ENCODE assay signal across 16 cellular contexts in the genomic region with DNA sequence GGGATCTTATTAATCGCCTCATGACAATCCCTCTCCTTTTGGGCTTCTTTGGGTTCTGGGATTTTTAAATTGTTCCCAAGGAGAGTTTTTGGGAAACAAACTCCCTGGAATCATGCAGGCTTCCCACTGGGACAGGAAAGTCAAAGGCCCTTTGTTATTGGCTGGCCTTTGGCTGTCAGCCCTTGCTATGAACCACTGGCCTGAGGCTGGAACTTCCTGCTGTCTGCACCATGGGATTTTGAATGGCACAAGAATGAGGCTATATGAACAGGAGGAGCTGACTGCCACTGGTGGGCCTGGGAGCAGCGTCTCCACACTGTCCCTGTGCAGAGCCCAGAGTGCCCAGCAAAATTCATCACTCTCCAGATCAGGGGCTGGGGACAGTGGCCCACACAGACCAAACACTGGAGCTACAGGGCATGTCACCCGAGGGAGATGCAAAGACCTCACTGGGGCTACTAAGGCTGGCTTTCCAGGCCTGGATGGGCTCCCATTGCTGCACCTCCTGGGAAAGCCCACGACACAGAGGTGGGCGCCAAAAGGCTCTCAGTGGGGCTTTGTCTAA. TPM values are rescaled to one million over a fixed set of nuclear protein-coding genes. Genes with fewer than 3 reads are reported as not detected.
DNase-seq lines count a peak whose midpoint lies in the region; ATAC-seq and TF ChIP-seq lines count a peak whose summit lies in the region.
"Had no signal": no experiment of that assay in that cellular context is flagged by ENCODE, and none has a peak within 500 bp of the region (broad histone marks: within the 10 kb centered on the region; RNA-seq: fewer than 3 reads in every experiment).

No MANE protein-coding gene starts in this region.

- H3K4me2 ChIP-seq in neuronal stem cell (ENCODE audit: insufficient read depth, low read length, poor library complexity, severe bottlenecking) = no peak overlapping the region

- H3K27me3 ChIP-seq in neuronal stem cell (ENCODE audit: control insufficient read depth in 3 of 3, insufficient read depth in 3 of 3, low read depth in 1 of 3, low read length in 3 of 3) (peaks cover 0 to 2% (median 0%) of the 10 kb centered on the region in 3 experiments), brain microvascular endothelial cell (replicated peaks) (no peaks in the 10 kb centered on the region)
- H3K27me3 ChIP-seq: body of pancreas, dorsolateral prefrontal cortex had no signal

- H2BK120ac ChIP-seq in neuronal stem cell (ENCODE audit: low read depth, low read length) = no peak overlapping the region

- H2AK5ac ChIP-seq in neuronal stem cell (ENCODE audit: low read depth, low read length) = no peak overlapping the region

- H4K8ac ChIP-seq in neuronal stem cell (ENCODE audit: low read depth, low read length) = no peak overlapping the region

- H3K27ac ChIP-seq in neuronal stem cell (replicated peaks; ENCODE audit: low read length) = no peak overlapping the region
- H3K27ac ChIP-seq in brain microvascular endothelial cell = no peak overlapping the region
- H3K27ac ChIP-seq: body of pancreas had no signal

- no peaks in the 10 kb centered on the region for H3K79me1 ChIP-seq in neuronal stem cell (ENCODE audit: low read depth, low read length)

- no peak for ATAC-seq in HG03196 (IDR thresholded peaks at IDR 0.05; ENCODE audit: unreplicated experiment)
- ATAC-seq: body of pancreas had no signal

- no peak for TF ChIP-seq CTCF in brain microvascular endothelial cell (IDR thresholded peaks at IDR 0.05; ENCODE audit: low read depth, low read length, missing control alignments)

- H3K18ac ChIP-seq in neuronal stem cell (ENCODE audit: low read length) = no peak overlapping the region

- H2BK15ac ChIP-seq in neuronal stem cell (ENCODE audit: low read length) = no peak overlapping the region

- no CpG with 5 or more reads among the region's 5 CpGs for WGBS in neuronal stem cell (ENCODE audit: extremely low coverage in 2 of 2, insufficient read length in 2 of 2, insufficient replicate concordance in 1 of 2), 2 donors

- no peaks in the 10 kb centered on the region for H3K9me3 ChIP-seq in neuronal stem cell (replicated peaks in 1 of 2; ENCODE audit: control insufficient read depth in 2 of 2, insufficient read depth in 1 of 2, low read depth in 1 of 2, low read length in 2 of 2)
- H3K9me3 ChIP-seq: body of pancreas had no signal

- no peak overlapping the region for H2BK12ac ChIP-seq in neuronal stem cell (ENCODE audit: low read length)

- peak overlapping the region; percentile 45 for H2AFZ ChIP-seq in neuronal stem cell (ENCODE audit: low read length)

- no peak overlapping the region for H3K14ac ChIP-seq in neuronal stem cell (ENCODE audit: low read length)

- DNase-seq in EH (ENCODE audit: low read depth) = peak; percentile 69
- DNase-seq in NCI-H69 (lab: John Stamatoyannopoulos, UW) = peak; percentile 27
- peak; percentile 84 for DNase-seq in foreskin melanocyte
- peak; percentile 30 for DNase-seq in neuronal stem cell (ENCODE audit: low spot score)
- no peak for DNase-seq in activated gamma-delta T cell treated with Interleukin-2 at 50 U/mL for 16 hours
- DNase-seq in AG08395 (ENCODE audit: low spot score) = no peak
- DNase-seq in brain microvascular endothelial cell = no peak
- DNase-seq: activated CD4-positive, alpha-beta T cell treated with anti-CD3 and anti-CD28 coated beads, Interleukin-2, amount 50 U/mL, for 4 hours; activated T-cell treated with anti-CD3 and anti-CD28 coated beads, Interleukin-2, amount 50 U/mL, for 24 hours; body of pancreas; COR-L47; NCI-H774; stimulated activated CD4-positive, alpha-beta T cell treated with anti-CD3 and anti-CD28 coated beads, Interleukin-2, amount 100 ng/mL, for 24 hours; SW 1271 had no signal

- peaks cover 7 to 15% of the 10 kb centered on the region in 2 donors for H3K4me1 ChIP-seq in neuronal stem cell (ENCODE audit: control insufficient read depth in 2 of 2, insufficient read depth in 1 of 2, low read depth in 1 of 2, low read length in 2 of 2)
- H3K4me1 ChIP-seq: body of pancreas had no signal

- no peak overlapping the region for H3K23ac ChIP-seq in neuronal stem cell (ENCODE audit: low read depth, low read length, poor library complexity)

- in situ Hi-C loops in brain microvascular endothelial cell (cut with HindIII; ENCODE audit: low pct_ligation_motif_present, low sequenced_read_pairs) = no loop called here

- H3K4ac ChIP-seq in neuronal stem cell (ENCODE audit: low read length) = no peak overlapping the region

- H3K36me3 ChIP-seq in neuronal stem cell (replicated peaks in 1 of 2; ENCODE audit: control insufficient read depth in 2 of 2, insufficient read depth in 2 of 2, low read length in 2 of 2) (no peaks in the 10 kb centered on the region), brain microvascular endothelial cell (replicated peaks) (peaks cover 4% of the 10 kb centered on the region)

- H2BK5ac ChIP-seq in neuronal stem cell (ENCODE audit: low read length) = no peak overlapping the region

- H3K4me3 ChIP-seq in neuronal stem cell (ENCODE audit: low read length in 2 of 2) = no peak overlapping the region
- no peak overlapping the region for H3K4me3 ChIP-seq in brain microvascular endothelial cell (ENCODE audit: low read depth, low read length)
- H3K4me3 ChIP-seq: body of pancreas had no signal

- H3K9ac ChIP-seq in neuronal stem cell (ENCODE audit: low read depth, low read length, poor library complexity) = no peak overlapping the region

- no peak overlapping the region for H4K91ac ChIP-seq in neuronal stem cell (ENCODE audit: low read depth, low read length, poor library complexity)

RNA-seq across cellular contexts. Expression of a gene that starts 35.7 kb away (rescaled TPM):
- 0.47 TPM for polyA plus RNA-seq in neuronal stem cell (2013, experiment 1 of 2)
- 0.54 TPM for polyA plus RNA-seq in neuronal stem cell (2013, experiment 2 of 2)

Comparison
In these comparisons a context has a peak if more than half of its experiments do, and no peak if none do; other contexts are left out.
1. DNase-seq: peak in EH (single experiment), NCI-H69 (single experiment), foreskin melanocyte (single experiment) and neuronal stem cell (single experiment); none in activated gamma-delta T cell treated with Interleukin-2 at 50 U/mL for 16 hours (single experiment), AG08395 (single experiment) and brain microvascular endothelial cell (single experiment).